In the genomic region with DNA sequence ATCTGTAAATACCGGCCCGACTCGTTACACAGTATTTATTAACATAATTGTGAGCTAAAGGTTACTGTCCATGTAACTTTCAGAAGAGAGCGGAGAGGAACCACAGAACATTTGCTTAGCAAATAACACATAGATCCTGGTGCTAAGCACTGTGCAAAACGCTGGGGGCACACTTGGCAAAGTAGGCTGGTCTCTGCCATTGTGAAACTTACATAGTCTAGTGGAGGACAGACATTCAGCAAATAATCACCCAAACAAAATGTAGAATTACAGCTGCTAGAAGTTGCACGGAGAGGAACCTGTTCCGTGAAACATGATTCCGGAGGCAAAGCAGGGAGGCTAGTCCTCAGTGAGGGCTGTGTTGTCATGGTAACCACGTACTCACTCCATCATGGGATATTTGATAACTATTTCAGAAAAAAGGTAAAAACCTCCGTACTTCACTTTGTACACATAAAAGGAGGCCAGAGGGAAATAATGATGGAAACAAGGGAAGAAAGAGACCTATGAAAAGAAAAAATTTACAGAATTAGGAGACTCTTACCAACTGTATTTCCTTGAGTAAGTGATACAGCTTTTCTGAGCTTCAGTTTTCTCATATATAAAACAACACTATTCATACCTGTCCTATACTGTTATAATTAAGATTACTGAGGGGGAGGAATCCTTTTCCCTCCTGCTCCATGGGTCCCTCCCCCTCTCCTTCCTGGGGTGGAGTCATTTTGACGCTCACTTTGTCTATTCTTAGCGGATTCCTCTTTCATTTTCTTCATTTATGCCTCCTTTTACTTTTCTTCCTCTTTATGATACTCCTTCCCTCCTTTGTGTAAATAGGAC, we compare ENCODE assay signal across 8 cellular contexts. TPM values are rescaled to one million over a fixed set of nuclear protein-coding genes. Genes with fewer than 3 reads are reported as not detected.
DNase-seq lines count a peak whose midpoint lies in the region; ATAC-seq, FAIRE-seq and TF ChIP-seq lines count a peak whose summit lies in the region.

No MANE protein-coding gene starts in this region.

- H3K4me2 ChIP-seq in HepG2 (ENCODE audit: low read depth, low read length), result peak overlapping the region; percentile 86

- H3K4me3 ChIP-seq in GM08714 (ENCODE audit: low read length) (peak overlapping the region; percentile 83; the same call in 1 of the 2 replicates), HepG2 (replicated peaks in 1 of 3; ENCODE audit: insufficient read depth in 1 of 3, low read depth in 2 of 3, low read length in 3 of 3) (peak overlapping the region; percentile 47 to 66 (median 54); a peak in 5 of 6 replicates)

- H3K9me3 ChIP-seq in HepG2 (ENCODE audit: low read length), result no peaks in the 10 kb centered on the region

- ATAC-seq in GM21717 (IDR thresholded peaks at IDR 0.05; ENCODE audit: unreplicated experiment), result peak; percentile 59
- peak; percentile 77 for ATAC-seq in HepG2
- peak; percentile 65 for ATAC-seq in stimulated activated effector memory CD8-positive, alpha-beta T cell treated with anti-CD3 and anti-CD28 coated beads, Interleukin-12 subunit alpha, Interleukin-12 subunit beta, amount 100 ng/mL, for 72 hours

- H2AFZ ChIP-seq in HepG2 (ENCODE audit: low read length), result peak overlapping the region; percentile 21

- TF ChIP-seq CTCF in HepG2 (CRISPR knock-in tag; IDR thresholded peaks at IDR 0.05), result peak; percentile 20; the same call in 1 of the 2 replicates

- H3K4me1 ChIP-seq in HepG2 (ENCODE audit: insufficient read depth, low read length), result peaks cover 18% of the 10 kb centered on the region

- H3K79me2 ChIP-seq in HepG2 (ENCODE audit: insufficient read depth, low read length), result no peaks in the 10 kb centered on the region

- H3K27ac ChIP-seq in HepG2 (ENCODE audit: extremely low read length, insufficient read depth, low read length), result no peak overlapping the region

- FAIRE-seq in HepG2 (lab: Jason Lieb, UNC), result peak; percentile 36

- in situ Hi-C loops in KBM-7 (cut with MboI; ENCODE audit: low pct_unique_long_range_greater_than_20kb, low sequenced_read_pairs), result loop anchor here (25.0 kb wide), 1 partner anchor 365 kb away; no protein-coding TSS in a partner anchor
- in situ Hi-C loops in SK-MEL-5 (cut with HindIII; ENCODE audit: low pct_unique_long_range_greater_than_20kb, low sequenced_read_pairs), result no loop called here
- in situ Hi-C loops in HepG2 (cut with HindIII; ENCODE audit: extremely low pct_ligation_motif_present, low pct_unique_long_range_greater_than_20kb), result loop anchor here (5.0 kb wide), 1 partner anchor 370 kb away; no protein-coding TSS in a partner anchor

- no TSS peak for BruUV-seq in HepG2 (replicated peaks; lab: Mats Ljungman, UMichigan)

- intact Hi-C loops in HepG2 (cut with micrococcal nuclease; ENCODE audit: unreplicated experiment), result no loop called here

- H3K4me3 Mint-ChIP-seq in stimulated activated effector memory CD8-positive, alpha-beta T cell treated with anti-CD3 and anti-CD28 coated beads, Interleukin-12 subunit alpha, Interleukin-12 subunit beta, amount 100 ng/mL, for 72 hours, result peak overlapping the region; percentile 93

- no peak overlapping the region for H3K9ac ChIP-seq in HepG2 (ENCODE audit: insufficient read depth, low read depth, low read length)

- POLR2A ChIA-PET in HepG2 (lab: Yijun Ruan, JAX), result no interaction called here

- no peaks in the 10 kb centered on the region for H3K9me3 Mint-ChIP-seq in stimulated activated effector memory CD8-positive, alpha-beta T cell treated with anti-CD3 and anti-CD28 coated beads, Interleukin-12 subunit alpha, Interleukin-12 subunit beta, amount 100 ng/mL, for 72 hours

- no peak for TF ChIP-seq RAD21 in HepG2 (CRISPR knock-in tag; IDR thresholded peaks at IDR 0.05)

- TF ChIP-seq EP300 in HepG2 (IDR thresholded peaks at IDR 0.05; ENCODE audit: low read depth in 2 of 2, low read length in 2 of 2), result no peak
- TF ChIP-seq EP300 in HepG2 (CRISPR knock-in tag; IDR thresholded peaks at IDR 0.05; ENCODE audit: borderline replicate concordance), result no peak

- peaks cover 15% of the 10 kb centered on the region for H3K36me3 Mint-ChIP-seq in stimulated activated effector memory CD8-positive, alpha-beta T cell treated with anti-CD3 and anti-CD28 coated beads, Interleukin-12 subunit alpha, Interleukin-12 subunit beta, amount 100 ng/mL, for 72 hours

- peaks cover 4 to 18% of the 10 kb centered on the region in 2 experiments for H3K27me3 ChIP-seq in HepG2 (ENCODE audit: control insufficient read depth in 1 of 2, insufficient read depth in 2 of 2, low read length in 2 of 2)

- CTCF ChIA-PET in HepG2 (lab: Yijun Ruan, JAX; ENCODE audit: low intra/inter-chr PET ratio, low total read pairs), result no interaction called here

- no peak for TF ChIP-seq POLR2A in HepG2 (IDR thresholded peaks at IDR 0.05; ENCODE audit: insufficient read depth in 1 of 2, low read depth in 2 of 2, low read length in 2 of 2)

- DNase-seq in KBM-7, result peak; percentile 57
- DNase-seq in SK-MEL-5 (ENCODE audit: low read depth, low spot score), result peak; percentile 30
- DNase-seq in cerebellar cortex (ENCODE audit: low spot score), result peak; percentile 65
- DNase-seq in HepG2 (ENCODE audit: low spot score), result peak; percentile 24
- no peak for DNase-seq in stimulated activated effector memory CD8-positive, alpha-beta T cell treated with anti-CD3 and anti-CD28 coated beads, Interleukin-12 subunit alpha, Interleukin-12 subunit beta, amount 100 ng/mL, for 72 hours (ENCODE audit: low spot score in 2 of 2)
- DNase-seq in HK-2 (ENCODE audit: unreplicated experiment), result no peak

- H3K27ac Mint-ChIP-seq in stimulated activated effector memory CD8-positive, alpha-beta T cell treated with anti-CD3 and anti-CD28 coated beads, Interleukin-12 subunit alpha, Interleukin-12 subunit beta, amount 100 ng/mL, for 72 hours, result peak overlapping the region; percentile 91

- WGBS in HepG2 (ENCODE audit: low lambda C conversion rate), result 44% methylated on average over 9 of the region's 12 CpGs

- H4K20me1 ChIP-seq in HepG2 (ENCODE audit: insufficient read depth, low read length), result no peaks in the 10 kb centered on the region

- H3K4me1 Mint-ChIP-seq in stimulated activated effector memory CD8-positive, alpha-beta T cell treated with anti-CD3 and anti-CD28 coated beads, Interleukin-12 subunit alpha, Interleukin-12 subunit beta, amount 100 ng/mL, for 72 hours, result peaks cover 44% of the 10 kb centered on the region

- no peaks in the 10 kb centered on the region for H3K36me3 ChIP-seq in HepG2 (replicated peaks in 1 of 2; ENCODE audit: control insufficient read depth in 1 of 2, insufficient read depth in 2 of 2, low read length in 2 of 2)

TF ChIP-seq in HepG2, 621 proteins besides CTCF, POLR2A, EP300 and RAD21 (continues in another document):
- TF ChIP-seq RFX3 (CRISPR knock-in tag; IDR thresholded peaks at IDR 0.05), result 0 out of 2 replicates have a peak, but pooled peaks have one; percentile 30
- TF ChIP-seq, protein P1, sequence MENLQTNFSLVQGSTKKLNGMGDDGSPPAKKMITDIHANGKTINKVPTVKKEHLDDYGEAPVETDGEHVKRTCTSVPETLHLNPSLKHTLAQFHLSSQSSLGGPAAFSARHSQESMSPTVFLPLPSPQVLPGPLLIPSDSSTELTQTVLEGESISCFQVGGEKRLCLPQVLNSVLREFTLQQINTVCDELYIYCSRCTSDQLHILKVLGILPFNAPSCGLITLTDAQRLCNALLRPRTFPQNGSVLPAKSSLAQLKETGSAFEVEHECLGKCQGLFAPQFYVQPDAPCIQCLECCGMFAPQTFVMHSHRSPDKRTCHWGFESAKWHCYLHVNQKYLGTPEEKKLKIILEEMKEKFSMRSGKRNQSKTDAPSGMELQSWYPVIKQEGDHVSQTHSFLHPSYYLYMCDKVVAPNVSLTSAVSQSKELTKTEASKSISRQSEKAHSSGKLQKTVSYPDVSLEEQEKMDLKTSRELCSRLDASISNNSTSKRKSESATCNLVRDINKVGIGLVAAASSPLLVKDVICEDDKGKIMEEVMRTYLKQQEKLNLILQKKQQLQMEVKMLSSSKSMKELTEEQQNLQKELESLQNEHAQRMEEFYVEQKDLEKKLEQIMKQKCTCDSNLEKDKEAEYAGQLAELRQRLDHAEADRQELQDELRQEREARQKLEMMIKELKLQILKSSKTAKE (CRISPR knock-in tag; IDR thresholded peaks at IDR 0.05; ENCODE audit: borderline replicate concordance), result peak; percentile 26; the same call in 1 of the 2 replicates
- TF ChIP-seq RFX1 (IDR thresholded peaks at IDR 0.05), result peak; percentile 52; the same call in 1 of the 2 replicates
- no peak for TF ChIP-seq ZSCAN21 (CRISPR knock-in tag; IDR thresholded peaks at IDR 0.05; ENCODE audit: borderline replicate concordance)
- TF ChIP-seq SNRNP70 (IDR thresholded peaks at IDR 0.05; ENCODE audit: low read depth, low read length), result no peak
- no peak for TF ChIP-seq NAIF1 (CRISPR knock-in tag; IDR thresholded peaks at IDR 0.05; ENCODE audit: borderline replicate concordance)
- TF ChIP-seq ZNF773 (CRISPR knock-in tag; IDR thresholded peaks at IDR 0.05; ENCODE audit: borderline replicate concordance), result no peak

RNA-seq across cellular contexts. Expression of a gene that starts 0.8 kb away (rescaled TPM):
- 0.16 TPM in 1 of 2 replicates, not detected in the other for total RNA-seq in SK-MEL-5 (2014; rRNA removed; shearing (Covaris generic))
- polyA plus RNA-seq in SK-MEL-5 (2015; cell fraction: cytosol; rRNA removed), result 0.05 TPM in 1 of 2 replicates, not detected in the other
- not detected in 2 replicates for polyA plus RNA-seq in SK-MEL-5 (2015; cell fraction: nucleus; rRNA removed)
- 0.04 TPM in 1 of 2 replicates, not detected in the other for total RNA-seq in HepG2 (2016; rRNA removed; fragmentation: Illumina TruSeq; extraction: Trizol)
- not detected in 2 replicates for total RNA-seq in HepG2 (2016; cell fraction: cytosol; rRNA removed; fragmentation: Illumina TruSeq; extraction: Trizol; ENCODE audit: low read depth)
- total RNA-seq in HepG2 (2016; cell fraction: insoluble cytoplasmic fraction; rRNA removed; fragmentation: Illumina TruSeq; extraction: Trizol), result not detected in 2 replicates
- total RNA-seq in HepG2 (2016; cell fraction: membrane; rRNA removed; fragmentation: Illumina TruSeq; extraction: Trizol), result not detected in 2 replicates
- not detected in 2 replicates for total RNA-seq in HepG2 (2016; cell fraction: nucleus; rRNA removed; fragmentation: Illumina TruSeq; extraction: Trizol)
- polyA plus RNA-seq in HepG2 (2011; rRNA removed), result 0.04 and 0.05 TPM in 2 replicates
- 0.03 TPM in 1 of 2 replicates, not detected in the other for polyA plus RNA-seq in HepG2 (2011; cell fraction: cytosol; rRNA removed)
- not detected in 2 replicates for polyA plus RNA-seq in HepG2 (2011; cell fraction: nucleus; rRNA removed)
- polyA plus RNA-seq in HepG2 (2012), result not detected in 2 replicates
- not detected in 2 replicates for polyA plus RNA-seq in HepG2 (2016; cell fraction: cytosol; fragmentation: Illumina TruSeq; extraction: Trizol; ENCODE audit: low read depth)
- not detected in 2 replicates for polyA plus RNA-seq in HepG2 (2016; cell fraction: insoluble cytoplasmic fraction; fragmentation: Illumina TruSeq; extraction: Trizol; ENCODE audit: low read depth)
- not detected in 2 replicates for polyA plus RNA-seq in HepG2 (2016; cell fraction: membrane; fragmentation: Illumina TruSeq; extraction: Trizol; ENCODE audit: low read depth)
- polyA plus RNA-seq in HepG2 (2016; cell fraction: nucleus; fragmentation: Illumina TruSeq; extraction: Trizol; ENCODE audit: insufficient read depth, low read depth), result not detected in 2 replicates
- polyA minus RNA-seq in HepG2 (2011; rRNA and poly(A)+ RNA removed; ENCODE audit: low replicate concordance), result 0.84 TPM in 1 of 2 replicates, not detected in the other
- not detected in 2 replicates for polyA minus RNA-seq in HepG2 (2011; cell fraction: cytosol; rRNA and poly(A)+ RNA removed)
- polyA minus RNA-seq in HepG2 (2011; cell fraction: nucleus; rRNA and poly(A)+ RNA removed), result 0.12 and 0.26 TPM in 2 replicates

Comparison
In these comparisons a context has a peak if more than half of its experiments do, and no peak if none do; other contexts are left out.
1. DNase-seq: peak in KBM-7 (single experiment), SK-MEL-5 (single experiment), cerebellar cortex (single experiment) and HepG2 (single experiment); none in stimulated activated effector memory CD8-positive, alpha-beta T cell treated with anti-CD3 and anti-CD28 coated beads, Interleukin-12 subunit alpha, Interleukin-12 subunit beta, amount 100 ng/mL, for 72 hours (0 of 2) and HK-2 (single experiment).
2. Peak in every context shown above with its lines, with median percentiles within 50 percentile points of each other: ATAC-seq.